ENCODE assay signal across 13 cellular contexts in the genomic region with DNA sequence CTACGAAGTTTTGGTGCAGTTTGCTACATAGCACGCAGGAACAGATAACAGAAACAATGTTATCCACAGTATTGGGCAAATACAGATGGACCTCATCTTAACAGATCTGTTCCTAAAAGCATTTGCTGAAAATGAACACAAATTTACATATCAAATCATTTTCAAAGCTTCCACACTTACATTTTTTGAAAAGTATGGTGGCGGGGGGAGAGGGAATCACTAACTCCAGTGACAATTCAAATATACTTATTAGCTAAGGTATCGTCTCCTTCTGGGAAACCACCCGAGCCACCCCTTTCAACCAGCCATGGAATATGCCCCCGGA.
DNase-seq lines count a peak whose midpoint lies in the region; ATAC-seq and TF ChIP-seq lines count a peak whose summit lies in the region.
"Had no signal": no experiment of that assay in that cellular context is flagged by ENCODE, and none has a peak within 500 bp of the region (broad histone marks: within the 10 kb centered on the region; RNA-seq: fewer than 3 reads in every experiment).

No MANE protein-coding gene starts in this region.

- no peak for ATAC-seq in natural killer cell
- ATAC-seq in natural killer cell treated with Interleukin-12 subunit alpha and Interleukin-12 subunit beta and Interleukin-15 and Interleukin-18, amount 100 ng/mL, for 72 hours: no peak
- no peak for ATAC-seq in Panc1
- ATAC-seq in thoracic aorta (ENCODE audit: insufficient number of reproducible peaks, low FRiP score, low read depth): no peak

- no peaks in the 10 kb centered on the region for H3K4me1 ChIP-seq in Panc1 (ENCODE audit: control insufficient read depth, insufficient read depth, low read length)
- peaks cover 6 to 27% of the 10 kb centered on the region in 2 donors for H3K4me1 ChIP-seq in thoracic aorta (ENCODE audit: control insufficient read depth in 1 of 2, low read depth in 2 of 2)
- H3K4me1 ChIP-seq in neuronal stem cell (ENCODE audit: control insufficient read depth in 2 of 2, insufficient read depth in 1 of 2, low read depth in 1 of 2, low read length in 2 of 2): no peaks in the 10 kb centered on the region
- H3K4me1 ChIP-seq: BLaER1 had no signal

- H4K91ac ChIP-seq in neuronal stem cell (ENCODE audit: low read depth, low read length, poor library complexity): no peak overlapping the region

- intact Hi-C loops in natural killer cell (cut with micrococcal nuclease) (loop anchor here (5.0 kb wide), 1 partner anchor 738 kb away; no protein-coding TSS in a partner anchor), Panc1 (cut with micrococcal nuclease; ENCODE audit: unreplicated experiment) (loop anchor here (5.0 kb wide), 1 partner anchor 288 kb away; the partner anchor contains the start of gene APBB2)

- H3K36me3 Mint-ChIP-seq in natural killer cell (no peaks in the 10 kb centered on the region), chondrocyte (ENCODE audit: low read depth) (peaks cover 12% of the 10 kb centered on the region)
- H3K36me3 Mint-ChIP-seq in natural killer cell treated with Interleukin-12 subunit alpha and Interleukin-12 subunit beta and Interleukin-15 and Interleukin-18, amount 100 ng/mL, for 72 hours: no peaks in the 10 kb centered on the region

- H3K27me3 Mint-ChIP-seq in natural killer cell (ENCODE audit: low read depth in 2 of 2): peaks cover 3 to 26% of the 10 kb centered on the region in 2 donors
- peaks cover 17 to 24% of the 10 kb centered on the region in 2 donors for H3K27me3 Mint-ChIP-seq in natural killer cell treated with Interleukin-12 subunit alpha and Interleukin-12 subunit beta and Interleukin-15 and Interleukin-18, amount 100 ng/mL, for 72 hours
- H3K27me3 Mint-ChIP-seq in chondrocyte (ENCODE audit: low read depth): no peaks in the 10 kb centered on the region

- H3K4me1 Mint-ChIP-seq in natural killer cell (peaks cover 4 to 5% of the 10 kb centered on the region in 2 donors), chondrocyte (ENCODE audit: low read depth) (peaks cover 22% of the 10 kb centered on the region)
- peaks cover 4 to 5% of the 10 kb centered on the region in 2 donors for H3K4me1 Mint-ChIP-seq in natural killer cell treated with Interleukin-12 subunit alpha and Interleukin-12 subunit beta and Interleukin-15 and Interleukin-18, amount 100 ng/mL, for 72 hours (ENCODE audit: low read depth in 2 of 2)

- in situ Hi-C loops in Panc1 (cut with HindIII; ENCODE audit: low pct_unique_long_range_greater_than_20kb, low sequenced_read_pairs): no loop called here

- H3K4me3 Mint-ChIP-seq in natural killer cell (no peak overlapping the region), chondrocyte (ENCODE audit: unreplicated experiment) (no peak overlapping the region)
- no peak overlapping the region for H3K4me3 Mint-ChIP-seq in natural killer cell treated with Interleukin-12 subunit alpha and Interleukin-12 subunit beta and Interleukin-15 and Interleukin-18, amount 100 ng/mL, for 72 hours

- no peaks in the 10 kb centered on the region for H3K9me3 ChIP-seq in Panc1 (ENCODE audit: control insufficient read depth, insufficient read depth, low read depth, low read length)
- no peaks in the 10 kb centered on the region for H3K9me3 ChIP-seq in thoracic aorta
- no peaks in the 10 kb centered on the region for H3K9me3 ChIP-seq in neuronal stem cell (replicated peaks in 1 of 2; ENCODE audit: control insufficient read depth in 2 of 2, insufficient read depth in 1 of 2, low read depth in 1 of 2, low read length in 2 of 2)
- H3K9me3 ChIP-seq: BLaER1 had no signal

- no peak overlapping the region for H3K4me2 ChIP-seq in neuronal stem cell (ENCODE audit: insufficient read depth, low read length, poor library complexity, severe bottlenecking)

- H3K27ac Mint-ChIP-seq in natural killer cell: no peak overlapping the region
- H3K27ac Mint-ChIP-seq in natural killer cell treated with Interleukin-12 subunit alpha and Interleukin-12 subunit beta and Interleukin-15 and Interleukin-18, amount 100 ng/mL, for 72 hours: no peak overlapping the region
- no peak overlapping the region for H3K27ac Mint-ChIP-seq in chondrocyte (ENCODE audit: unreplicated experiment)

- no peak overlapping the region for H3K23ac ChIP-seq in neuronal stem cell (ENCODE audit: low read depth, low read length, poor library complexity)

- H3K4me3 ChIP-seq in Panc1 (ENCODE audit: low read depth in 2 of 2, low read length in 2 of 2): no peak overlapping the region
- H3K4me3 ChIP-seq in thoracic aorta: no peak overlapping the region
- no peak overlapping the region for H3K4me3 ChIP-seq in neuronal stem cell (ENCODE audit: low read length in 2 of 2)
- H3K4me3 ChIP-seq: BLaER1, SK-N-MC had no signal

- H2AFZ ChIP-seq in neuronal stem cell (ENCODE audit: low read length): no peak overlapping the region

- TF ChIP-seq CTCF in natural killer cell (IDR thresholded peaks at IDR 0.05) (peak; percentile 11), Panc1 (IDR thresholded peaks at IDR 0.05) (peak; percentile 57), chondrocyte (IDR thresholded peaks at IDR 0.05) (peak; percentile 39), thoracic aorta (IDR thresholded peaks at IDR 0.05) (no peak)

- no peaks in the 10 kb centered on the region for H3K79me1 ChIP-seq in neuronal stem cell (ENCODE audit: low read depth, low read length)

- H2BK15ac ChIP-seq in neuronal stem cell (ENCODE audit: low read length): no peak overlapping the region

- CTCF ChIA-PET in Panc1 (lab: Charles Lee): interaction anchor here (0.6 to 0.9 kb wide), 2 partner anchors 16 to 23 kb away, joined by 3 read pairs; no protein-coding TSS in a partner anchor

- DNase-seq in natural killer cell (no peak), Panc1 (ENCODE audit: low read depth, low spot score) (no peak), chondrocyte (ENCODE audit: low spot score) (no peak), thoracic aorta (ENCODE audit: low spot score) (no peak), neuronal stem cell (ENCODE audit: low spot score) (no peak), NCI-H146 (lab: John Stamatoyannopoulos, UW) (no peak)
- DNase-seq in natural killer cell treated with Interleukin-12 subunit alpha and Interleukin-12 subunit beta and Interleukin-15 and Interleukin-18, amount 100 ng/mL, for 72 hours (ENCODE audit: low spot score): no peak
- no peak for DNase-seq in activated CD4-positive, alpha-beta T cell treated with anti-CD3 and anti-CD28 coated beads for 1 hour
- DNase-seq: DMS 273 treated with DMSO at 0.1 percent for 48 hours, NCI-H1930, NCI-H2171 had no signal

- H3K36me3 ChIP-seq in Panc1 (ENCODE audit: control insufficient read depth, insufficient read depth, low read length) (no peaks in the 10 kb centered on the region), thoracic aorta (peaks cover 7% of the 10 kb centered on the region), neuronal stem cell (replicated peaks in 1 of 2; ENCODE audit: control insufficient read depth in 2 of 2, insufficient read depth in 2 of 2, low read length in 2 of 2) (no peaks in the 10 kb centered on the region)
- H3K36me3 ChIP-seq: BLaER1 had no signal

- H4K8ac ChIP-seq in neuronal stem cell (ENCODE audit: low read depth, low read length): no peak overlapping the region

- H3K27ac ChIP-seq in Panc1 (ENCODE audit: low read length): no peak overlapping the region
- peak overlapping the region; percentile 81 to 87 for H3K27ac ChIP-seq in thoracic aorta
- H3K27ac ChIP-seq in neuronal stem cell (replicated peaks; ENCODE audit: low read length): no peak overlapping the region
- H3K27ac ChIP-seq: BLaER1, SK-N-MC had no signal

- no peak overlapping the region for H2BK120ac ChIP-seq in neuronal stem cell (ENCODE audit: low read depth, low read length)

- H3K4ac ChIP-seq in neuronal stem cell (ENCODE audit: low read length): no peak overlapping the region

- H3K14ac ChIP-seq in neuronal stem cell (ENCODE audit: low read length): no peak overlapping the region

- H2AK5ac ChIP-seq in neuronal stem cell (ENCODE audit: low read depth, low read length): no peak overlapping the region

- no CpG with 5 or more reads among the region's 6 CpGs for WGBS in neuronal stem cell (ENCODE audit: extremely low coverage in 2 of 2, insufficient read length in 2 of 2, insufficient replicate concordance in 1 of 2), 2 donors

- H2BK5ac ChIP-seq in neuronal stem cell (ENCODE audit: low read length): no peak overlapping the region

- no peaks in the 10 kb centered on the region for H3K9me3 Mint-ChIP-seq in natural killer cell
- no peaks in the 10 kb centered on the region for H3K9me3 Mint-ChIP-seq in natural killer cell treated with Interleukin-12 subunit alpha and Interleukin-12 subunit beta and Interleukin-15 and Interleukin-18, amount 100 ng/mL, for 72 hours
- no peaks in the 10 kb centered on the region for H3K9me3 Mint-ChIP-seq in chondrocyte (ENCODE audit: low read depth)

- no peak overlapping the region for H3K9ac ChIP-seq in neuronal stem cell (ENCODE audit: low read depth, low read length, poor library complexity)
- H3K9ac ChIP-seq: BLaER1 had no signal

- BruUV-seq in Panc1 (replicated peaks; lab: Mats Ljungman, UMichigan): no TSS peak

- no peak overlapping the region for H3K18ac ChIP-seq in neuronal stem cell (ENCODE audit: low read length)

- H2BK12ac ChIP-seq in neuronal stem cell (ENCODE audit: low read length): no peak overlapping the region

- POLR2A ChIA-PET in Panc1 (lab: Charles Lee): interaction anchor here (0.6 kb wide), 1 partner anchor 421 kb away, joined by 4 read pairs; no protein-coding TSS in a partner anchor

- H3K27me3 ChIP-seq in Panc1 (ENCODE audit: control insufficient read depth, insufficient read depth, low read length): no peaks in the 10 kb centered on the region
- no peaks in the 10 kb centered on the region for H3K27me3 ChIP-seq in thoracic aorta (replicated peaks; ENCODE audit: insufficient read depth)
- H3K27me3 ChIP-seq in neuronal stem cell (ENCODE audit: control insufficient read depth in 3 of 3, insufficient read depth in 3 of 3, low read depth in 1 of 3, low read length in 3 of 3): no peaks in the 10 kb centered on the region
- H3K27me3 ChIP-seq: BLaER1 had no signal

Comparison
In these comparisons a context has a peak if more than half of its experiments do, and no peak if none do; other contexts are left out.
1. H3K27ac ChIP-seq: peak in thoracic aorta (2 of 2); none in Panc1 (single experiment) and neuronal stem cell (single experiment).